ENCODE assay signal across 6 cellular contexts in the genomic region with DNA sequence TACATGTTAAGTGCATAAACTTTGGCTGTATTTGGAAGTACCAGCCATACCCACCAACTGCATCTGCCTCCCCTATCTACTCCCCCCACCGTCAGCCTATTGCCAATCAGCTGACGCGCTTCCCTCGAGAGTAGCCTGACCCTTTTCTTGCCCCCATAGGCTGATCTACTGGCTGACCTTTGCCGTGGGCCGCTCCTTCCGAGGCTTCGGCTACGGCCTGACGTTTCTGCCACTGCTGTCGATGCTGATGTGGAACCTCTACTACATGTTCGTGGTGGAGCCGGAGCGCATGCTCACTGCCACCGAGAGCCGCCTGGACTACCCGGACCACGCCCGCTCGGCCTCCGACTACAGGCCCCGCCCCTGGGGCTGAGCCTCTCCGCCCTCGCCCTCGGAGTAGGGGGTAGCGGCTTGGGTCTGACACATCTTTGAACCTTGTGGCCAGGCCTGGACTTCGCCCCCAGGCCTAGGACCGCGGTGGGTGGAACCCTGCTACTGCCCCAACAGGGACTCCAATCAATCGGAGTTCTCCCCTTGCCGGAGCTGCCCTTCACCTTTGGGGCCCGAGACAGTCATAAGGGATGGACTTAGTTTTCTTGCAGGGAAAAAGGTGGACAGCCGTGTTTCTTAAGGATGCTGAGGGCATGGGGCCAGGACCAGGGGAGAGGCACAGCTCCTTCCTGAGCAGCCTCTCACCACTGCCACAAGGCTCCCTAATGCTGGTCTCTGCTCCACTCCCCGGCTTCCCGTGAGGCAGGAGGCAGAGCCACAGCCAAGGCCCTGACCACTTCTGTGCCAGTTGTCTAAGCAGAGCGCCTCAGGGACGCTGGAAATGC. TPM values are rescaled to one million over a fixed set of nuclear protein-coding genes. Genes with fewer than 3 reads are reported as not detected.
DNase-seq lines count a peak whose midpoint lies in the region; TF ChIP-seq lines count a peak whose summit lies in the region.

No MANE protein-coding gene starts in this region.

- intact Hi-C loops in prostate gland (cut with DNase I): no loop called here

- H3K4me3 ChIP-seq in prostate gland: peak overlapping the region; percentile 16 to 40
- H3K4me3 ChIP-seq in HAP-1: no peak overlapping the region
- H3K4me3 ChIP-seq in MG63: no peak overlapping the region

- no peaks in the 10 kb centered on the region for H3K27me3 ChIP-seq in prostate gland (replicated peaks; ENCODE audit: insufficient read depth)
- no peaks in the 10 kb centered on the region for H3K27me3 ChIP-seq in HAP-1 (ENCODE audit: low read depth)
- H3K27me3 ChIP-seq in MG63: no peaks in the 10 kb centered on the region

- H3K9me3 ChIP-seq in prostate gland (no peaks in the 10 kb centered on the region), HAP-1 (no peaks in the 10 kb centered on the region), MG63 (no peaks in the 10 kb centered on the region)

- peak; percentile 31 for TF ChIP-seq POLR2A in prostate gland (IDR thresholded peaks at IDR 0.05)

- DNase-seq in GM19238 (ENCODE audit: insufficient read length, low spot score): peak; percentile 36
- no peak for DNase-seq in RWPE1 (ENCODE audit: low spot score)
- DNase-seq in foreskin melanocyte: peak; percentile 84
- peak; percentile 79 for DNase-seq in prostate gland (ENCODE audit: low spot score)
- DNase-seq in HAP-1 (ENCODE audit: low spot score in 2 of 2): no peak
- DNase-seq in MG63: no peak

- 21% methylated on average over 37 of the region's 37 CpGs for WGBS in prostate gland

- POLR2A ChIA-PET in RWPE1 (lab: Yijun Ruan, JAX; ENCODE audit: low non-redundant PET): no interaction called here

- peak overlapping the region; percentile 58 for H3K27ac ChIP-seq in RWPE1
- H3K27ac ChIP-seq in prostate gland: peak overlapping the region; percentile 81 to 93

- TF ChIP-seq CTCF in RWPE1 (conservative IDR thresholded peaks at IDR 0.05; ENCODE audit: low read depth): no peak
- no peak for TF ChIP-seq CTCF in prostate gland (IDR thresholded peaks at IDR 0.05)

- H3K36me3 ChIP-seq in prostate gland (no peaks in the 10 kb centered on the region), HAP-1 (replicated peaks) (peaks cover 3% of the 10 kb centered on the region), MG63 (peaks cover 16% of the 10 kb centered on the region)

- in situ Hi-C loops in HAP-1 (cut with MboI; ENCODE audit: low sequenced_read_pairs): no loop called here

- CTCF ChIA-PET in RWPE1 (lab: Yijun Ruan, JAX): no interaction called here

- peaks cover 12% of the 10 kb centered on the region for H3K4me1 ChIP-seq in prostate gland (replicated peaks)
- H3K4me1 ChIP-seq in HAP-1: no peaks in the 10 kb centered on the region

RNA-seq across cellular contexts. Expression of a gene that starts 4.0 kb away (rescaled TPM):
- 100 to 1,000 TPM in 1 of 2 donors, 10 to 100 TPM in 1; 91.7 to 132 TPM for total RNA-seq in prostate gland
- total RNA-seq in MG63 (2014; rRNA removed; shearing (Covaris generic); ENCODE audit: low replicate concordance): 2.9 and 8.7 TPM in 2 replicates

RNA-seq across cellular contexts. Expression of a gene that starts 7.3 kb away (rescaled TPM):
- total RNA-seq in prostate gland: 10 to 100 TPM; 20.7 to 34.3 TPM
- total RNA-seq in MG63 (2014; rRNA removed; shearing (Covaris generic); ENCODE audit: low replicate concordance): 2.4 and 5.8 TPM in 2 replicates

RNA-seq across cellular contexts. Expression of a gene that starts 7.7 kb away (rescaled TPM):
- 1 to 10 TPM in 1 of 2 donors, not detected in 1; 1.1 TPM for total RNA-seq in prostate gland
- total RNA-seq in MG63 (2014; rRNA removed; shearing (Covaris generic); ENCODE audit: low replicate concordance): not detected in 2 replicates

RNA-seq across cellular contexts. Expression of a gene that starts 8.8 kb away (rescaled TPM):
- 100 to 1,000 TPM in 1 of 2 donors, 10 to 100 TPM in 1; 49.1 to 113 TPM for total RNA-seq in prostate gland
- total RNA-seq in MG63 (2014; rRNA removed; shearing (Covaris generic); ENCODE audit: low replicate concordance): 75.7 and 99.5 TPM in 2 replicates

RNA-seq across cellular contexts. Expression of a gene that starts 43.6 kb away (rescaled TPM):
- total RNA-seq in prostate gland: 1 to 10 TPM; 2.8 to 8.6 TPM
- total RNA-seq in MG63 (2014; rRNA removed; shearing (Covaris generic); ENCODE audit: low replicate concordance): 0.59 TPM in 1 of 2 replicates, not detected in the other

Comparison
In these comparisons a context has a peak if more than half of its experiments do, and no peak if none do; other contexts are left out.
1. DNase-seq: peak in GM19238 (single experiment), foreskin melanocyte (single experiment) and prostate gland (single experiment); none in RWPE1 (single experiment), HAP-1 (0 of 2) and MG63 (single experiment).
2. H3K4me3 ChIP-seq: peak in prostate gland (2 of 2); none in HAP-1 (single experiment) and MG63 (single experiment).